Comparison of ENCODE assay signal across 10 cellular contexts in genomic region chr12:27966870-27967269, GRCh38. TPM values are rescaled to one million over a fixed set of nuclear protein-coding genes. Genes with fewer than 3 reads are reported as not detected.
DNase-seq lines count a peak whose midpoint lies in the region; ATAC-seq and TF ChIP-seq lines count a peak whose summit lies in the region.
"Had no signal": no experiment of that assay in that cellular context is flagged by ENCODE, and none has a peak within 500 bp of the region (broad histone marks: within the 10 kb centered on the region; RNA-seq: fewer than 3 reads in every experiment).

No MANE protein-coding gene starts in this region.

- no peak for TF ChIP-seq CTCF in Calu3 (IDR thresholded peaks at IDR 0.05; ENCODE audit: unreplicated experiment)
- TF ChIP-seq CTCF in astrocyte of the spinal cord (IDR thresholded peaks at IDR 0.05; ENCODE audit: low read depth, low read length), result no peak

- 15 to 45% methylated on average over 2 of the region's 2 CpGs for WGBS in mesodermal cell (ENCODE audit: insufficient coverage in 2 of 2), 2 experiments

- no peak overlapping the region for H3K4me3 ChIP-seq in astrocyte of the spinal cord (ENCODE audit: low read depth, low read length)
- no peak overlapping the region for H3K4me3 ChIP-seq in mesodermal cell (ENCODE audit: extremely low read depth, insufficient read depth, low read length, poor library complexity, severe bottlenecking)
- H3K4me3 ChIP-seq: left ventricle myocardium inferior had no signal

- H3K4me1 Mint-ChIP-seq in Calu3 (ENCODE audit: low read depth, unreplicated experiment), result peaks cover 22% of the 10 kb centered on the region

- H3K36me3 Mint-ChIP-seq in Calu3 (ENCODE audit: insufficient read depth, unreplicated experiment), result peaks cover 12% of the 10 kb centered on the region

- peak overlapping the region; percentile 80 for H3K27ac ChIP-seq in mesodermal cell (ENCODE audit: low read depth, low read length, severe bottlenecking)
- H3K27ac ChIP-seq: left ventricle myocardium inferior had no signal

- BruUV-seq in Calu3 (replicated peaks; lab: Mats Ljungman, UMichigan), result no TSS peak

- peaks cover 17% of the 10 kb centered on the region for H3K27me3 Mint-ChIP-seq in Calu3 (ENCODE audit: unreplicated experiment)

- CTCF ChIA-PET in Calu3 (lab: Charles Lee), result no interaction called here

- peaks cover 21% of the 10 kb centered on the region for H3K4me1 ChIP-seq in mesodermal cell (ENCODE audit: control insufficient read depth, insufficient read depth, low read length, poor library complexity, severe bottlenecking)

- H3K36me3 ChIP-seq in mesodermal cell (ENCODE audit: control insufficient read depth, insufficient read depth, low read length), result peaks cover 4% of the 10 kb centered on the region
- H3K36me3 ChIP-seq: left ventricle myocardium inferior had no signal

- ATAC-seq in HG03280 (IDR thresholded peaks at IDR 0.05; ENCODE audit: unreplicated experiment), result no peak

- in situ Hi-C loops in astrocyte of the spinal cord (cut with HindIII; ENCODE audit: low sequenced_read_pairs), result no loop called here

- intact Hi-C loops in Calu3 (cut with micrococcal nuclease; ENCODE audit: unreplicated experiment), result loop anchor here (5.0 kb wide), 3 partner anchors 55 to 905 kb away; no protein-coding TSS in a partner anchor

- H3K4me3 Mint-ChIP-seq in Calu3 (ENCODE audit: low read depth, unreplicated experiment), result no peak overlapping the region

- H3K27ac Mint-ChIP-seq in Calu3 (ENCODE audit: unreplicated experiment), result no peak overlapping the region

- no peaks in the 10 kb centered on the region for H3K9me3 ChIP-seq in mesodermal cell (ENCODE audit: control insufficient read depth, low read length)
- H3K9me3 ChIP-seq: left ventricle myocardium inferior had no signal

- H3K9me3 Mint-ChIP-seq in Calu3 (ENCODE audit: low read depth, unreplicated experiment), result no peaks in the 10 kb centered on the region

- peak; percentile 22 for DNase-seq in Calu3
- DNase-seq in HT1080 (ENCODE audit: low read depth), result peak; percentile 99
- DNase-seq in astrocyte of the spinal cord (ENCODE audit: low read depth, low spot score), result peak; percentile 97
- DNase-seq in NCI-H82 treated with DMSO at 0.1 percent for 48 hours (lab: John Stamatoyannopoulos, UW; ENCODE audit: unreplicated experiment), result no peak
- no peak for DNase-seq in NCI-H2081 treated with DMSO at 0.1 percent for 48 hours (lab: John Stamatoyannopoulos, UW)
- no peak for DNase-seq in anterior cingulate cortex (lab: John Stamatoyannopoulos, UW)
- DNase-seq: central memory CD4-positive, alpha-beta T cell; left ventricle myocardium inferior had no signal

RNA-seq across cellular contexts. Expression of gene PTHLH, which starts 5.7 kb away (rescaled TPM):
- total RNA-seq in Calu3 (2022), result 0.91 and 1.3 TPM in 2 replicates
- 0.13 and 0.87 TPM in 2 replicates for total RNA-seq in HT1080 (2014; rRNA removed; shearing (Covaris generic))
- 4.8 and 6.4 TPM in 2 replicates for polyA plus RNA-seq in HT1080 (2015; cell fraction: cytosol; rRNA removed)
- polyA plus RNA-seq in HT1080 (2015; cell fraction: nucleus; rRNA removed), result 4.8 and 6.0 TPM in 2 replicates
- 2.6 TPM for polyA plus RNA-seq in mesodermal cell (2013, experiment 1 of 2)
- polyA plus RNA-seq in mesodermal cell (2013, experiment 2 of 2), result 1.5 TPM

Comparison
In these comparisons a context has a peak if more than half of its experiments do, and no peak if none do; other contexts are left out.
1. DNase-seq: peak in Calu3 (single experiment), HT1080 (single experiment) and astrocyte of the spinal cord (single experiment); none in NCI-H82 treated with DMSO at 0.1 percent for 48 hours (single experiment), NCI-H2081 treated with DMSO at 0.1 percent for 48 hours (single experiment) and anterior cingulate cortex (0 of 58).